29 cellular contexts compared by ENCODE assay signal in the genomic region with DNA sequence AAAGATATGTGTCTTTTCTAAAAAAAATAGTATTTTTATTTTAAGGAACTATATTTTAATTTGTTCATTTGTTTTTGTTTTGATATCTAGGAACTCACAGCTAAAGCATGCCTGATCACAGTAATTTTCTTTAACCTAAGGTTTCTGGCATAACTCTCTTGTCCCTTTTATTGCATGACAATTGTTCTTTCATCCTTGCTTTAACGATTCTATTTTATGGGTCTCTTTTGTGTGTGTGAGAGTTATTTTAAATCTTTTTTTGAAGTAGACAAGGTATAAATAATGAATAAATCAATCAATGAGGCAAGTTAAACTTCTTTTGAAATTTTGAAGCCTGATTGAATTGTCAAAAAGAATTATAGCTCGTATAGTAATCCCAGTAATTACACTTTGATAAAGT.
"Had no signal": no experiment of that assay in that cellular context is flagged by ENCODE, and none has a peak within 500 bp of the region (broad histone marks: within the 10 kb centered on the region; RNA-seq: fewer than 3 reads in every experiment).

No MANE protein-coding gene starts in this region.

- H3K27me3 Mint-ChIP-seq: dendritic cell treated with granulocyte-macrophage colony-stimulating factor and Interleukin-4, amounts not matched to agents 40 ng/mL and 50 ng/mL, for 4 days; effector memory CD8-positive, alpha-beta T cell had no signal

- H3K4me3 Mint-ChIP-seq: dendritic cell treated with granulocyte-macrophage colony-stimulating factor and Interleukin-4, amounts not matched to agents 40 ng/mL and 50 ng/mL, for 4 days; effector memory CD8-positive, alpha-beta T cell; endodermal cell had no signal

- H3K27ac Mint-ChIP-seq: dendritic cell treated with granulocyte-macrophage colony-stimulating factor and Interleukin-4, amounts not matched to agents 40 ng/mL and 50 ng/mL, for 4 days; effector memory CD8-positive, alpha-beta T cell; endodermal cell had no signal

- H3K36me3 ChIP-seq: colonic mucosa, esophagus muscularis mucosa, esophagus squamous epithelium, gastrocnemius medialis, gastroesophageal sphincter, heart left ventricle, heart right ventricle had no signal

- H3K4me1 ChIP-seq: colonic mucosa, esophagus squamous epithelium, foreskin keratinocyte, gastrocnemius medialis had no signal

- H3K9me3 Mint-ChIP-seq: dendritic cell treated with granulocyte-macrophage colony-stimulating factor and Interleukin-4, amounts not matched to agents 40 ng/mL and 50 ng/mL, for 4 days; effector memory CD8-positive, alpha-beta T cell; endodermal cell had no signal

- ATAC-seq: effector memory CD8-positive, alpha-beta T cell; esophagus mucosa; foreskin keratinocyte; gastrocnemius medialis; gastroesophageal sphincter; heart left ventricle; heart right ventricle had no signal

- H3K27ac ChIP-seq: colonic mucosa, coronary artery, dorsolateral prefrontal cortex, epithelial cell of prostate, esophagus muscularis mucosa, esophagus squamous epithelium, foreskin keratinocyte, gastrocnemius medialis, gastroesophageal sphincter, heart left ventricle, heart right ventricle had no signal

- H3K27me3 ChIP-seq: colonic mucosa, esophagus muscularis mucosa, gastroesophageal sphincter had no signal

- H3K9me3 ChIP-seq: colonic mucosa, esophagus muscularis mucosa, esophagus squamous epithelium, gastrocnemius medialis, gastroesophageal sphincter, heart left ventricle, heart right ventricle had no signal

- H3K4me3 ChIP-seq: colonic mucosa, coronary artery, dorsolateral prefrontal cortex, esophagus muscularis mucosa, esophagus squamous epithelium, gastrocnemius medialis, gastroesophageal sphincter, heart left ventricle, heart right ventricle had no signal

- FAIRE-seq: colon, endometrium, endothelial cell of umbilical vein, frontal cortex had no signal

- DNase-seq: colonic mucosa; cortex of kidney; dermis blood vessel endothelial cell; dorsolateral prefrontal cortex; effector CD4-positive, alpha-beta T cell; effector CD8-positive, alpha-beta T cell; effector memory CD4-positive, alpha-beta T cell; effector memory CD8-positive, alpha-beta T cell; endodermal cell; erythroblast; esophagus squamous epithelium; foreskin fibroblast; foreskin keratinocyte; foreskin melanocyte; gastrocnemius medialis; glutamatergic neuron; head of caudate nucleus; heart left ventricle; heart right ventricle had no signal
